Comparison of ENCODE assay signal across 6 cellular contexts in the genomic region with DNA sequence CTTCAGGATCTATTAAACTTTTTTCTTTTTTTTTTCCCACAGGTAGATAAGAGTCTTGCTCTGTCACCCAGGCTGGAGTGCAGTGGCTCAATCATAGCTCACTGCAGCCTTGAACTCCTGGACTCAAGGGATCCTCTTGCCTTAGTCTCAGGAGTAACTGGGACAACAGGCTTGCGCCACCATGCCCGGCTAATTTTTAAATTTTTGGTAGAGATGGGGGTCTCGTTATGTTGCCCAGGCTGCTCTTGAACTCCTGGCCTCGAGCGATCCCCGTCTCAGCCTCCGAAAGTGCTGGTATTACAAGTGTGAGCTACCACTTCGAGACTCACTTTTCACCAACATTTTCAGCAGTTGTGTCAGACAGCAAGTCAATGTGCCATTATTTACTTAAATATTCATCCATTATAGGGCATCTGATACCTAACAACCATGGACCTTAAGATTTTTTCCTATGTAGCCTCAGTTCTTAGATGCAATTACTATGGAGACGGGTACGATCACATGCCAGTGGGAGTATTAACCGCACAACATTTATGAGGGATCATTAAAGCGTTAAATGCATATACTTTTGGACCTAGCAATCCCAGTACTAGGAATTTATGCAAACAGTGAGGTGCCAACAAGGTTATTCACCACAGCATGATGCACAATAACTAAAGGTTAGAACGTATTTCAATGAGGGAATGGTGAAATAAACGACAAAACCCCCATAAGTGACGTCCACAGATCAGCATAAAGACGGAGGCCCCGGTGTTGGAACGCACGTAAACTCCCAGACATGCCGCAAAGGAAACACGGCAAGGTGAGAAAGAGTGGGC. TPM values are rescaled to one million over a fixed set of nuclear protein-coding genes. Genes with fewer than 3 reads are reported as not detected.
A peak's percentile ranks its signal among the peaks of the same experiment; 100 is the strongest.
DNase-seq lines count a peak whose midpoint lies in the region; ATAC-seq lines count a peak whose summit lies in the region.

No MANE protein-coding gene starts in this region.

- POLR2A ChIA-PET in activated CD4-positive, alpha-beta memory T cell treated with anti-CD3 and anti-CD28 coated beads for 36 hours (lab: Charles Lee): no interaction called here

- H3K36me3 ChIP-seq in iPS-20b (ENCODE audit: insufficient read depth, low read depth, low read length): peaks cover 15% of the 10 kb centered on the region

- peak overlapping the region; percentile 73 for H3K27ac ChIP-seq in iPS-20b (ENCODE audit: low read length)
- H3K27ac ChIP-seq in temporal lobe (ENCODE audit: low read depth, low read length): peak overlapping the region; percentile 66

- peaks cover 37% of the 10 kb centered on the region for H3K4me1 Mint-ChIP-seq in activated CD4-positive, alpha-beta memory T cell treated with anti-CD3 and anti-CD28 coated beads for 36 hours (ENCODE audit: low read depth)

- peak overlapping the region; percentile 92 for H3K4me3 ChIP-seq in iPS-20b (ENCODE audit: low read length)

- no peak for ATAC-seq in GM18873 (IDR thresholded peaks at IDR 0.05; ENCODE audit: low FRiP score, unreplicated experiment)

- CTCF ChIA-PET in activated CD4-positive, alpha-beta memory T cell treated with anti-CD3 and anti-CD28 coated beads for 36 hours (lab: Charles Lee): interaction anchor here (0.8 to 4.1 kb wide), 2 partner anchors 15 to 32 kb away, joined by 3 to 30 read pairs; no protein-coding TSS in a partner anchor

- intact Hi-C loops in activated CD4-positive, alpha-beta memory T cell treated with anti-CD3 and anti-CD28 coated beads for 36 hours (cut with micrococcal nuclease): loop anchor here (5.0 kb wide), 1 partner anchor 52 kb away; the partner anchor contains the start of gene PGGHG

- no peaks in the 10 kb centered on the region for H3K9me3 Mint-ChIP-seq in activated CD4-positive, alpha-beta memory T cell treated with anti-CD3 and anti-CD28 coated beads for 36 hours

- H3K27me3 Mint-ChIP-seq in activated CD4-positive, alpha-beta memory T cell treated with anti-CD3 and anti-CD28 coated beads for 36 hours: no peaks in the 10 kb centered on the region

- peak overlapping the region; percentile 84 for H3K4me3 Mint-ChIP-seq in activated CD4-positive, alpha-beta memory T cell treated with anti-CD3 and anti-CD28 coated beads for 36 hours

- peaks cover 6% of the 10 kb centered on the region for H3K27me3 ChIP-seq in iPS-20b (ENCODE audit: insufficient read depth, low read length)

- peak overlapping the region; percentile 76 for H3K9ac ChIP-seq in iPS-20b (ENCODE audit: low read depth, low read length)

- H3K4me1 ChIP-seq in iPS-20b (ENCODE audit: insufficient read depth, low read length): 0 out of 2 replicates have a peak, but pooled peaks cover 4% of the 10 kb centered on the region

- H3K36me3 Mint-ChIP-seq in activated CD4-positive, alpha-beta memory T cell treated with anti-CD3 and anti-CD28 coated beads for 36 hours: peaks cover 15% of the 10 kb centered on the region

- no peaks in the 10 kb centered on the region for H3K9me3 ChIP-seq in iPS-20b (ENCODE audit: insufficient read depth, low read depth, low read length)

- DNase-seq in DMS53 treated with DMSO at 0.1 percent for 48 hours (lab: John Stamatoyannopoulos, UW; ENCODE audit: unreplicated experiment) (peak; percentile 40), DMS53 (lab: John Stamatoyannopoulos, UW) (no peak)
- peak; percentile 84 for DNase-seq in activated CD4-positive, alpha-beta memory T cell treated with anti-CD3 and anti-CD28 coated beads for 36 hours

- peak overlapping the region; percentile 92 for H3K27ac Mint-ChIP-seq in activated CD4-positive, alpha-beta memory T cell treated with anti-CD3 and anti-CD28 coated beads for 36 hours

RNA-seq across cellular contexts. Expression of gene SIRT3, which starts 0.8 kb away (rescaled TPM):
- total RNA-seq in activated CD4-positive, alpha-beta memory T cell treated with anti-CD3 and anti-CD28 coated beads for 36 hours: 10 to 100 TPM; 16.1 to 17.6 TPM
- 12.3 TPM for total RNA-seq in temporal lobe

RNA-seq across cellular contexts. Expression of gene PSMD13, which starts 1.4 kb away (rescaled TPM):
- 100 to 1,000 TPM; 210 to 214 TPM for total RNA-seq in activated CD4-positive, alpha-beta memory T cell treated with anti-CD3 and anti-CD28 coated beads for 36 hours
- 73.0 TPM for total RNA-seq in temporal lobe

RNA-seq across cellular contexts. Expression of gene RIC8A, which starts 27.9 kb away (rescaled TPM):
- total RNA-seq in activated CD4-positive, alpha-beta memory T cell treated with anti-CD3 and anti-CD28 coated beads for 36 hours: 100 to 1,000 TPM; 100 to 104 TPM
- 66.9 TPM for total RNA-seq in temporal lobe

RNA-seq across cellular contexts. Expression of gene BET1L, which starts 28.2 kb away (rescaled TPM):
- total RNA-seq in activated CD4-positive, alpha-beta memory T cell treated with anti-CD3 and anti-CD28 coated beads for 36 hours: 10 to 100 TPM; 51.0 to 53.2 TPM
- total RNA-seq in temporal lobe: 6.6 TPM

RNA-seq across cellular contexts. Expression of gene SCGB1C1, which starts 42.5 kb away (rescaled TPM):
- total RNA-seq in activated CD4-positive, alpha-beta memory T cell treated with anti-CD3 and anti-CD28 coated beads for 36 hours: not detected
- not detected for total RNA-seq in temporal lobe
